In genomic region chr12:120468271-120468845, GRCh38 we compare ENCODE assay signal across 8 cellular contexts. TPM values are rescaled to one million over a fixed set of nuclear protein-coding genes. Genes with fewer than 3 reads are reported as not detected.
DNase-seq lines count a peak whose midpoint lies in the region; ATAC-seq, FAIRE-seq and TF ChIP-seq lines count a peak whose summit lies in the region.

No MANE protein-coding gene starts in this region.

- 1 to 2% (median 2%) methylated on average over 23 of the region's 23 CpGs for WGBS in small intestine, 3 donors

- H3K4me1 ChIP-seq in small intestine (ENCODE audit: control insufficient read depth in 2 of 2, insufficient read depth in 1 of 2, low read depth in 1 of 2, low read length in 1 of 2) = peaks cover 0 to 2% of the 10 kb centered on the region in 2 donors

- peaks cover 0 to 2% (median 0%) of the 10 kb centered on the region in 7 donors for H3K9me3 Mint-ChIP-seq in CD14-positive monocyte

- peak overlapping the region; percentile 60 to 88 for H3K27ac ChIP-seq in small intestine (ENCODE audit: low read depth in 1 of 2, low read length in 1 of 2)

- peak overlapping the region; percentile 95 to 98 for H3K4me3 Mint-ChIP-seq in CD14-positive monocyte

- in situ Hi-C loops in astrocyte of the spinal cord (cut with HindIII; ENCODE audit: low sequenced_read_pairs) = no loop called here

- peak; percentile 47 for DNase-seq in CD14-positive monocyte (ENCODE audit: low spot score)
- peak; percentile 79 for DNase-seq in OCI-M1 (lab: John Stamatoyannopoulos, UW)
- DNase-seq in astrocyte of the spinal cord (ENCODE audit: low read depth, low spot score) = peak; percentile 60
- DNase-seq in iPS-NIHi11 (ENCODE audit: low spot score) = peak; percentile 21
- DNase-seq in small intestine = no peak
- no peak for DNase-seq in NCI-H2029 (lab: John Stamatoyannopoulos, UW)
- DNase-seq in NCI-H128 (lab: John Stamatoyannopoulos, UW; ENCODE audit: unreplicated experiment) = no peak

- TF ChIP-seq CTCF in CD14-positive monocyte (IDR thresholded peaks at IDR 0.05) (no peak), astrocyte of the spinal cord (IDR thresholded peaks at IDR 0.05; ENCODE audit: low read depth, low read length) (no peak)

- intact Hi-C loops in CD14-positive monocyte (cut with micrococcal nuclease) = no loop called here

- H3K9me3 ChIP-seq in small intestine (ENCODE audit: control insufficient read depth, low read depth) = no peaks in the 10 kb centered on the region

- peak; percentile 1 for ATAC-seq in GM19395 (IDR thresholded peaks at IDR 0.05; ENCODE audit: unreplicated experiment)

- FAIRE-seq in small intestine (lab: Jason Lieb, UNC) = no peak

- H3K4me3 ChIP-seq in astrocyte of the spinal cord (ENCODE audit: low read depth, low read length) (peak overlapping the region; percentile 83), small intestine (ENCODE audit: low read depth in 1 of 2, low read length in 2 of 2) (peak overlapping the region; percentile 85 to 88)

- H3K27me3 ChIP-seq in small intestine (ENCODE audit: control insufficient read depth in 2 of 2, insufficient read depth in 2 of 2, low read length in 2 of 2) = no peaks in the 10 kb centered on the region

- H3K27me3 Mint-ChIP-seq in CD14-positive monocyte (ENCODE audit: low read depth in 3 of 3) = no peaks in the 10 kb centered on the region

- H3K36me3 ChIP-seq in small intestine (ENCODE audit: control insufficient read depth in 2 of 2, insufficient read depth in 2 of 2, low read length in 2 of 2) = peaks cover 6 to 16% of the 10 kb centered on the region in 2 donors

- H3K4me1 Mint-ChIP-seq in CD14-positive monocyte = peaks cover 28% of the 10 kb centered on the region

- peak overlapping the region; percentile 86 to 97 (median 95) for H3K27ac Mint-ChIP-seq in CD14-positive monocyte

- H3K36me3 Mint-ChIP-seq in CD14-positive monocyte = peaks cover 30 to 41% of the 10 kb centered on the region in 2 donors

RNA-seq across cellular contexts. Expression of gene SRSF9, which starts 1.2 kb away (rescaled TPM):
- 100 to 1,000 TPM; 200 to 218 TPM for polyA plus RNA-seq in CD14-positive monocyte
- polyA plus RNA-seq in small intestine = 100 to 1,000 TPM in 2 of 3 donors, 10 to 100 TPM in 1; 96.6 to 136 (median 109) TPM

RNA-seq across cellular contexts. Expression of gene GATC, which starts 22.1 kb away (rescaled TPM):
- polyA plus RNA-seq in CD14-positive monocyte (10 to 100 TPM; 11.3 to 13.8 TPM), small intestine (10 to 100 TPM; 13.8 to 20.1 (median 16.3) TPM)

RNA-seq across cellular contexts. Expression of gene TRIAP1, which starts 22.2 kb away (rescaled TPM):
- polyA plus RNA-seq in CD14-positive monocyte (10 to 100 TPM; 57.0 to 61.9 TPM), small intestine (10 to 100 TPM; 29.5 to 36.6 (median 35.3) TPM)

RNA-seq across cellular contexts. Expression of gene DYNLL1, which starts 27.6 kb away (rescaled TPM):
- 100 to 1,000 TPM; 486 to 504 TPM for polyA plus RNA-seq in CD14-positive monocyte
- polyA plus RNA-seq in small intestine = 100 to 1,000 TPM; 312 to 554 (median 440) TPM

RNA-seq across cellular contexts. Expression of gene COX6A1, which starts 30.4 kb away (rescaled TPM):
- polyA plus RNA-seq in CD14-positive monocyte (100 to 1,000 TPM; 901 to 924 TPM), small intestine (1,000 to 10,000 TPM; 1,220 to 1,784 (median 1,572) TPM)

Comparison
In these comparisons a context has a peak if more than half of its experiments do, and no peak if none do; other contexts are left out.
1. DNase-seq: peak in CD14-positive monocyte (single experiment), OCI-M1 (single experiment), astrocyte of the spinal cord (single experiment) and iPS-NIHi11 (single experiment); none in small intestine (single experiment), NCI-H2029 (single experiment) and NCI-H128 (single experiment).